ENCODE assay signal across 8 cellular contexts in genomic region chr17:36591434-36592315, GRCh38. TPM values are rescaled to one million over a fixed set of nuclear protein-coding genes. Genes with fewer than 3 reads are reported as not detected.
DNase-seq lines count a peak whose midpoint lies in the region; ATAC-seq and TF ChIP-seq lines count a peak whose summit lies in the region.

Gene DHRS11 (plus strand): TSS chr17:36591879. CDS start chr17:36592010, 131 bp downstream.

- no peaks in the 10 kb centered on the region for H3K4me1 ChIP-seq in RWPE2 (ENCODE audit: insufficient read depth, poor library complexity, severe bottlenecking)

- H3K27ac ChIP-seq in KOPT-K1 (ENCODE audit: low read depth, low read length, poor library complexity, severe bottlenecking) (peak within 1 kb of the TSS; percentile 42), RWPE2 (ENCODE audit: poor library complexity, severe bottlenecking) (peak within 1 kb of the TSS; percentile 36)

- ATAC-seq in GM21528 (IDR thresholded peaks at IDR 0.05; ENCODE audit: low FRiP score, unreplicated experiment): peak; percentile 75
- ATAC-seq in RWPE2 (ENCODE audit: low read depth): peak; percentile 96

- peaks cover 6% of the 10 kb centered on the region for H3K36me3 Mint-ChIP-seq in neural crest cell (ENCODE audit: low read depth)
- H3K36me3 Mint-ChIP-seq in stimulated activated naive CD8-positive, alpha-beta T cell treated with anti-CD3 and anti-CD28 coated beads, Interleukin-15, Interleukin-2, amounts not matched to agents 100 ng/mL and 50 ng/mL, for 24 hours (ENCODE audit: low read depth): peaks cover 34% of the 10 kb centered on the region

- H3K27me3 Mint-ChIP-seq in neural crest cell (ENCODE audit: low read depth): no peaks in the 10 kb centered on the region
- H3K27me3 Mint-ChIP-seq in stimulated activated naive CD8-positive, alpha-beta T cell treated with anti-CD3 and anti-CD28 coated beads, Interleukin-15, Interleukin-2, amounts not matched to agents 100 ng/mL and 50 ng/mL, for 24 hours: no peaks in the 10 kb centered on the region

- no peaks in the 10 kb centered on the region for H3K9me3 Mint-ChIP-seq in neural crest cell
- H3K9me3 Mint-ChIP-seq in stimulated activated naive CD8-positive, alpha-beta T cell treated with anti-CD3 and anti-CD28 coated beads, Interleukin-15, Interleukin-2, amounts not matched to agents 100 ng/mL and 50 ng/mL, for 24 hours: no peaks in the 10 kb centered on the region

- peak; percentile 19 for TF ChIP-seq CTCF in RWPE2 (IDR thresholded peaks at IDR 0.05; ENCODE audit: poor library complexity, severe bottlenecking)
- no peak for TF ChIP-seq CTCF in fibroblast of villous mesenchyme (IDR thresholded peaks at IDR 0.05; ENCODE audit: insufficient read depth, low read depth, low read length)
- no peak for TF ChIP-seq CTCF in neural crest cell (conservative IDR thresholded peaks at IDR 0.05)

- H3K36me3 ChIP-seq in KOPT-K1 (ENCODE audit: insufficient read depth, low read length) (peaks cover 37% of the 10 kb centered on the region), RWPE2 (ENCODE audit: low read depth) (peaks cover 34% of the 10 kb centered on the region)

- H3K27me3 ChIP-seq in RWPE2 (ENCODE audit: insufficient read depth, poor library complexity, severe bottlenecking): no peaks in the 10 kb centered on the region

- H3K27ac Mint-ChIP-seq in neural crest cell (ENCODE audit: unreplicated experiment): peak within 1 kb of the TSS; percentile 76
- H3K27ac Mint-ChIP-seq in stimulated activated naive CD8-positive, alpha-beta T cell treated with anti-CD3 and anti-CD28 coated beads, Interleukin-15, Interleukin-2, amounts not matched to agents 100 ng/mL and 50 ng/mL, for 24 hours: peak within 1 kb of the TSS; percentile 26

- DNase-seq in DMS 273 treated with DMSO at 0.1 percent for 48 hours (lab: John Stamatoyannopoulos, UW) (peak; percentile 23), RWPE2 (ENCODE audit: low spot score) (peak; percentile 80), activated gamma-delta T cell (lab: John Stamatoyannopoulos, UW) (peak; percentile 67), fibroblast of villous mesenchyme (ENCODE audit: low read depth) (peak; percentile 72), neural crest cell (ENCODE audit: low read depth, low spot score) (peak; percentile 77)

- H3K4me3 ChIP-seq in RWPE2 (ENCODE audit: severe bottlenecking) (peak within 1 kb of the TSS; percentile 85), fibroblast of villous mesenchyme (ENCODE audit: low read depth, low read length) (peak within 1 kb of the TSS; percentile 68)

- H3K4me3 Mint-ChIP-seq in neural crest cell: peak within 1 kb of the TSS; percentile 91
- H3K4me3 Mint-ChIP-seq in stimulated activated naive CD8-positive, alpha-beta T cell treated with anti-CD3 and anti-CD28 coated beads, Interleukin-15, Interleukin-2, amounts not matched to agents 100 ng/mL and 50 ng/mL, for 24 hours: peak within 1 kb of the TSS; percentile 83

- H3K4me1 Mint-ChIP-seq in neural crest cell: peaks cover 31% of the 10 kb centered on the region
- peaks cover 32% of the 10 kb centered on the region for H3K4me1 Mint-ChIP-seq in stimulated activated naive CD8-positive, alpha-beta T cell treated with anti-CD3 and anti-CD28 coated beads, Interleukin-15, Interleukin-2, amounts not matched to agents 100 ng/mL and 50 ng/mL, for 24 hours (ENCODE audit: low read depth)

- H3K9me3 ChIP-seq in KOPT-K1 (ENCODE audit: insufficient read depth, low read length, poor library complexity, severe bottlenecking): no peaks in the 10 kb centered on the region
- no peaks in the 10 kb centered on the region for H3K9me3 ChIP-seq in RWPE2 (ENCODE audit: severe bottlenecking)

RNA-seq across cellular contexts. Expression of gene DHRS11, which starts in this region (rescaled TPM):
- total RNA-seq in fibroblast of villous mesenchyme (5.5 and 5.6 TPM in 2 replicates), neural crest cell (12.3 and 14.7 TPM in 2 replicates)

Comparison
In these comparisons a context has a peak if more than half of its experiments do, and no peak if none do; other contexts are left out.
1. Peak in every context shown above with its lines: DNase-seq, ATAC-seq, H3K4me3 ChIP-seq and H3K27ac ChIP-seq.
2. DNase-seq: peak in every context shown above with its lines; median percentile 80 in RWPE2; 77 in neural crest cell; 72 in fibroblast of villous mesenchyme; 67 in activated gamma-delta T cell; 23 in DMS 273 treated with DMSO at 0.1 percent for 48 hours.